Comparison of ENCODE assay signal across 8 cellular contexts in genomic region chr12:6927379-6927991, GRCh38. TPM values are rescaled to one million over a fixed set of nuclear protein-coding genes. Genes with fewer than 3 reads are reported as not detected.
DNase-seq lines count a peak whose midpoint lies in the region; ATAC-seq and TF ChIP-seq lines count a peak whose summit lies in the region.

Gene ATN1 (plus strand): TSS chr12:6927959. CDS start chr12:6934002, 6,043 bp downstream.

- CTCF ChIA-PET in IMR-90 (lab: Yijun Ruan, JAX): interaction anchor here (0.6 kb wide), 1 partner anchor 456 kb away, joined by 3 read pairs; no protein-coding TSS in a partner anchor

- ATAC-seq in IMR-90 (ENCODE audit: low read depth) (peak; percentile 62), HG02884 (IDR thresholded peaks at IDR 0.05; ENCODE audit: unreplicated experiment) (no peak), GM18867 (IDR thresholded peaks at IDR 0.05; ENCODE audit: unreplicated experiment) (no peak)
- ATAC-seq in central memory CD8-positive, alpha-beta T cell (replicated peaks; ENCODE audit: extremely low read depth, poor library complexity, severe bottlenecking): no peak

- peak within 1 kb of the TSS; percentile 61 to 94 for H4K8ac ChIP-seq in IMR-90 (ENCODE audit: low read depth in 2 of 2, low read length in 2 of 2)

- H2BK5ac ChIP-seq in IMR-90 (ENCODE audit: low read depth, low read length, poor library complexity, severe bottlenecking): peak within 1 kb of the TSS; percentile 89

- in situ Hi-C loops in IMR-90 (cut with MboI; ENCODE audit: low sequenced_read_pairs): no loop called here

- H3K9me3 ChIP-seq in IMR-90 (ENCODE audit: control insufficient read depth, insufficient read depth, low read length): no peaks in the 10 kb centered on the region

- H3K4me3 ChIP-seq in IMR-90 (ENCODE audit: insufficient read depth, low read depth, low read length) (peak within 1 kb of the TSS; percentile 93), skeletal muscle cell (ENCODE audit: low read depth, low read length) (peak within 1 kb of the TSS; percentile 85)

- peak within 1 kb of the TSS; percentile 85; the same call in 1 of the 3 replicates for H2BK15ac ChIP-seq in IMR-90 (ENCODE audit: low read depth, low read length)

- intact Hi-C loops in IMR-90 (cut with micrococcal nuclease): no loop called here

- H4K91ac ChIP-seq in IMR-90 (ENCODE audit: insufficient read depth, low read depth, low read length): peak within 1 kb of the TSS; percentile 95

- no peaks in the 10 kb centered on the region for H3K27me3 ChIP-seq in IMR-90 (ENCODE audit: control insufficient read depth, insufficient read depth, low read length)

- peaks cover 12% of the 10 kb centered on the region for H3K36me3 Mint-ChIP-seq in central memory CD8-positive, alpha-beta T cell (ENCODE audit: insufficient read depth)
- H3K36me3 Mint-ChIP-seq in immature natural killer cell: no peaks in the 10 kb centered on the region

- peak within 1 kb of the TSS; percentile 96 for H3K9ac ChIP-seq in IMR-90 (ENCODE audit: low read depth, low read length)

- TF ChIP-seq RAD21 in IMR-90 (IDR thresholded peaks at IDR 0.05; ENCODE audit: low read length): no peak

- 4% methylated on average over 8 of the region's 60 CpGs; no CpG with 5 or more reads in 1 of the 2 experiments for WGBS in IMR-90 (ENCODE audit: extremely low coverage in 2 of 2, insufficient read length in 1 of 2), 2 experiments

- H3K27ac ChIP-seq in IMR-90 (ENCODE audit: insufficient read depth, low read length): peak within 1 kb of the TSS; percentile 95

- H2AK5ac ChIP-seq in IMR-90 (ENCODE audit: low read depth, low read length): peak within 1 kb of the TSS; percentile 97

- TF ChIP-seq CTCF in IMR-90 (conservative IDR thresholded peaks at IDR 0.05; ENCODE audit: low read depth, low read length): no peak

- H3K56ac ChIP-seq in IMR-90 (ENCODE audit: extremely low read depth, insufficient read depth, low read length): peak within 1 kb of the TSS; percentile 96

- H3K4me1 Mint-ChIP-seq in central memory CD8-positive, alpha-beta T cell: peaks cover 51% of the 10 kb centered on the region
- peaks cover 36 to 43% of the 10 kb centered on the region in 2 donors for H3K4me1 Mint-ChIP-seq in immature natural killer cell

- H3K27ac Mint-ChIP-seq in central memory CD8-positive, alpha-beta T cell (ENCODE audit: low read depth): peak within 1 kb of the TSS; percentile 90
- peak within 1 kb of the TSS; percentile 83 to 96 (median 90) for H3K27ac Mint-ChIP-seq in immature natural killer cell

- 0 out of 2 replicates have a peak, but pooled peaks have one; percentile 31 for TF ChIP-seq POLR2A in IMR-90 (IDR thresholded peaks at IDR 0.05; ENCODE audit: low read depth, low read length)

- peaks cover 36% of the 10 kb centered on the region for H4K20me1 ChIP-seq in IMR-90 (ENCODE audit: insufficient read depth, low read length)

- H3K36me3 ChIP-seq in IMR-90 (ENCODE audit: control insufficient read depth, insufficient read depth, low read length): peaks cover 12% of the 10 kb centered on the region

- peak within 1 kb of the TSS; percentile 83 for H3K4me3 Mint-ChIP-seq in central memory CD8-positive, alpha-beta T cell
- peak within 1 kb of the TSS; percentile 81 to 92 (median 91) for H3K4me3 Mint-ChIP-seq in immature natural killer cell

- H3K9me1 ChIP-seq in IMR-90 (ENCODE audit: insufficient read depth, low read length): peaks cover 7% of the 10 kb centered on the region

- BruUV-seq in IMR-90 (replicated peaks; lab: Mats Ljungman, UMichigan): no TSS peak

- peak within 1 kb of the TSS; percentile 66 for H3K18ac ChIP-seq in IMR-90 (ENCODE audit: low read depth, low read length)

- H3K23ac ChIP-seq in IMR-90 (ENCODE audit: low read depth, low read length): peak within 1 kb of the TSS; percentile 97

- peak within 1 kb of the TSS; percentile 71 for H2BK120ac ChIP-seq in IMR-90 (ENCODE audit: low read depth, low read length)

- H3K4me2 ChIP-seq in IMR-90 (ENCODE audit: low read depth, low read length): peak within 1 kb of the TSS; percentile 98

- DNase-seq in Daoy (ENCODE audit: low read depth) (peak; percentile 74), IMR-90 (peak; percentile 78), SW480 (ENCODE audit: low spot score) (peak; percentile 75), immature natural killer cell (peak; percentile 46 to 53 (median 49)), skeletal muscle cell (ENCODE audit: low read depth) (peak; percentile 37)
- DNase-seq in central memory CD8-positive, alpha-beta T cell (ENCODE audit: low spot score in 2 of 2): no peak

- peak within 1 kb of the TSS; percentile 98 for H3K4ac ChIP-seq in IMR-90 (ENCODE audit: low read depth, low read length)

- POLR2A ChIA-PET in IMR-90 (lab: Charles Lee; ENCODE audit: unreplicated experiment): no interaction called here

- 0 out of 2 replicates have a peak within 1 kb of the TSS, but pooled peaks have one; percentile 34 for H2BK20ac ChIP-seq in IMR-90 (ENCODE audit: low read depth, low read length)

- dilution Hi-C loops in IMR-90 (cut with HindIII; ENCODE audit: low sequenced_read_pairs, unreplicated experiment): no loop called here

- H3K4me1 ChIP-seq in IMR-90 (ENCODE audit: control insufficient read depth, insufficient read depth, low read length): peaks cover 25% of the 10 kb centered on the region

- peaks cover 11 to 44% of the 10 kb centered on the region in 2 experiments; a peak in 3 of 4 replicates for H3K79me1 ChIP-seq in IMR-90 (ENCODE audit: low read depth in 1 of 2, low read length in 2 of 2)

- H2AFZ ChIP-seq in IMR-90 (replicated peaks; ENCODE audit: low read length, poor library complexity): peak within 1 kb of the TSS; percentile 88

- H2AK9ac ChIP-seq in IMR-90 (replicated peaks; ENCODE audit: low read depth, low read length, poor library complexity): peak within 1 kb of the TSS; percentile 99

- H3K9me3 Mint-ChIP-seq in central memory CD8-positive, alpha-beta T cell: no peaks in the 10 kb centered on the region
- no peaks in the 10 kb centered on the region for H3K9me3 Mint-ChIP-seq in immature natural killer cell

- peak within 1 kb of the TSS; percentile 74 for H4K5ac ChIP-seq in IMR-90 (ENCODE audit: low read depth, low read length)

- peak within 1 kb of the TSS; percentile 96 for H3K14ac ChIP-seq in IMR-90 (replicated peaks; ENCODE audit: low read depth, low read length)

- H3K27me3 Mint-ChIP-seq in central memory CD8-positive, alpha-beta T cell: no peaks in the 10 kb centered on the region
- H3K27me3 Mint-ChIP-seq in immature natural killer cell (ENCODE audit: low read depth in 3 of 3): peaks cover 0 to 18% (median 7%) of the 10 kb centered on the region in 3 donors

TF ChIP-seq in IMR-90, 13 proteins besides CTCF, POLR2A, EP300 and RAD21:
- TF ChIP-seq, protein P1, sequence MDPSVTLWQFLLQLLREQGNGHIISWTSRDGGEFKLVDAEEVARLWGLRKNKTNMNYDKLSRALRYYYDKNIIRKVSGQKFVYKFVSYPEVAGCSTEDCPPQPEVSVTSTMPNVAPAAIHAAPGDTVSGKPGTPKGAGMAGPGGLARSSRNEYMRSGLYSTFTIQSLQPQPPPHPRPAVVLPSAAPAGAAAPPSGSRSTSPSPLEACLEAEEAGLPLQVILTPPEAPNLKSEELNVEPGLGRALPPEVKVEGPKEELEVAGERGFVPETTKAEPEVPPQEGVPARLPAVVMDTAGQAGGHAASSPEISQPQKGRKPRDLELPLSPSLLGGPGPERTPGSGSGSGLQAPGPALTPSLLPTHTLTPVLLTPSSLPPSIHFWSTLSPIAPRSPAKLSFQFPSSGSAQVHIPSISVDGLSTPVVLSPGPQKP (IDR thresholded peaks at IDR 0.05; ENCODE audit: borderline replicate concordance, low read depth, low read length): no peak
- TF ChIP-seq RCOR1 (IDR thresholded peaks at IDR 0.05; ENCODE audit: insufficient replicate concordance, low read length) (no peak), NFE2L2 (IDR thresholded peaks at IDR 0.05; ENCODE audit: low read depth, low read length) (no peak), MAZ (IDR thresholded peaks at IDR 0.05; ENCODE audit: borderline replicate concordance, low read depth, low read length) (peak; percentile 96), FOS (IDR thresholded peaks at IDR 0.05; ENCODE audit: low read depth, low read length) (no peak), MAFK (IDR thresholded peaks at IDR 0.05; ENCODE audit: low read depth, low read length) (no peak), RFX5 (IDR thresholded peaks at IDR 0.05; ENCODE audit: low read depth, low read length) (no peak), BHLHE40 (IDR thresholded peaks at IDR 0.05; ENCODE audit: low read depth, low read length) (no peak), MXI1 (IDR thresholded peaks at IDR 0.05; ENCODE audit: borderline replicate concordance, low read depth, low read length) (peak; percentile 30; the same call in 1 of the 2 replicates), CEBPB (IDR thresholded peaks at IDR 0.05; ENCODE audit: low read depth, low read length) (no peak), CHD1 (IDR thresholded peaks at IDR 0.05; ENCODE audit: low read depth, low read length) (no peak), SMC3 (IDR thresholded peaks at IDR 0.05; ENCODE audit: low read depth, low read length) (no peak)
- TF ChIP-seq, protein P2, sequence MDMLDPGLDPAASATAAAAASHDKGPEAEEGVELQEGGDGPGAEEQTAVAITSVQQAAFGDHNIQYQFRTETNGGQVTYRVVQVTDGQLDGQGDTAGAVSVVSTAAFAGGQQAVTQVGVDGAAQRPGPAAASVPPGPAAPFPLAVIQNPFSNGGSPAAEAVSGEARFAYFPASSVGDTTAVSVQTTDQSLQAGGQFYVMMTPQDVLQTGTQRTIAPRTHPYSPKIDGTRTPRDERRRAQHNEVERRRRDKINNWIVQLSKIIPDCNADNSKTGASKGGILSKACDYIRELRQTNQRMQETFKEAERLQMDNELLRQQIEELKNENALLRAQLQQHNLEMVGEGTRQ (IDR thresholded peaks at IDR 0.05; ENCODE audit: low read depth, low read length): no peak

RNA-seq across cellular contexts. Expression of gene ATN1, which starts in this region (rescaled TPM):
- total RNA-seq in Daoy (2014; rRNA removed; shearing (Covaris generic)): 3.3 and 5.4 TPM in 2 replicates
- 2.5 and 3.4 TPM in 2 replicates for total RNA-seq in IMR-90 (2012; rRNA removed)
- polyA plus RNA-seq in IMR-90 (2012; rRNA removed): 58.7 and 59.8 TPM in 2 replicates
- 40.9 and 41.7 TPM in 2 replicates for polyA plus RNA-seq in IMR-90 (2012; cell fraction: cytosol; rRNA removed)
- 106 and 200 TPM in 2 replicates for polyA plus RNA-seq in IMR-90 (2012; cell fraction: nucleus; rRNA removed; ENCODE audit: low replicate concordance)
- 1 to 10 TPM in 2 of 3 donors, not detected in 1; 1.0 to 2.1 TPM for polyA plus RNA-seq in immature natural killer cell

Comparison
In these comparisons a context has a peak if more than half of its experiments do, and no peak if none do; other contexts are left out.
1. RNA of gene ATN1 (polyA plus RNA-seq): 40.9 to 200 TPM in IMR-90; 1.0 to 2.1 TPM in immature natural killer cell; every median in the first group is over 10 times any median in the second.
2. DNase-seq: peak in Daoy (single experiment), IMR-90 (single experiment), SW480 (single experiment), immature natural killer cell (3 of 3) and skeletal muscle cell (single experiment); none in central memory CD8-positive, alpha-beta T cell (0 of 2).